ENCODE assay signal across 15 cellular contexts in the genomic region with DNA sequence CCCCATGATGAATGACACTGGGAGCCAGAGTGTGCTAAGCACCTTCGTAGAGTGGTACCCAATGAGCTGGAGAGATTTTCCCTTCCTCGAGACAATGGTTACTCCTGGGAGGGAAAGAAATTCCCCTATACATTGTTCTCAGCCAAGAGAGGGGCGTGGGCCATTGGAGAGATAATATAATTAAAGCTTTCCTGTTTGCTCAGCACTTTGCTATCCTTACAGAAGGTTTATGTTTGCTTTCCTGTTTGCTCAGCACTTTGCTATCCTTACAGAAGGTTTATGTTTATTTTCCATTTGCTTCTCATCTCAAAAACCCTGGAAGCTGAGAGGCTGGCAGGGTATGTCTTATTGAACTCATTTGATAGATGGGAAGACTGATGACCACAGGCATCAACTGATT.
"Had no signal": no experiment of that assay in that cellular context is flagged by ENCODE, and none has a peak within 500 bp of the region (broad histone marks: within the 10 kb centered on the region; RNA-seq: fewer than 3 reads in every experiment).

No MANE protein-coding gene starts in this region.

- DNase-seq: activated CD4-positive, alpha-beta T cell treated with anti-CD3 and anti-CD28 coated beads, Interleukin-2, amount 10 ng/mL, durations not matched to agents 7 days and 5 days; activated CD8-positive, alpha-beta memory T cell treated with anti-CD3 and anti-CD28 coated beads, Interleukin-2, amount 50 U/mL, for 4 hours; activated naive CD4-positive, alpha-beta T cell treated with anti-CD3 and anti-CD28 coated beads for 36 hours; activated T-cell treated with anti-CD3 and anti-CD28 coated beads, Interleukin-2, amount 50 U/mL, for 4 hours; aorta; colonic mucosa; endodermal cell; foreskin fibroblast; hypothalamus; islet precursor cell; nucleus accumbens; stimulated activated naive B cell treated with anti-CD40 and anti-IgM and Interleukin-4, amounts not matched to agents 10 μg/mL and 1 μg/mL and 100 μg/mL, for 72 hours; upper lobe of right lung had no signal

- H3K4me1 ChIP-seq: colonic mucosa, upper lobe of right lung had no signal

- H3K36me3 ChIP-seq: colonic mucosa, upper lobe of right lung had no signal

- H3K4me3 ChIP-seq: colonic mucosa, lung, upper lobe of right lung had no signal

- H3K27me3 ChIP-seq: colonic mucosa had no signal

- H3K9me3 ChIP-seq: colonic mucosa, upper lobe of right lung had no signal

- H3K27ac ChIP-seq: colonic mucosa, epithelial cell of prostate, upper lobe of right lung had no signal
